Comparison of ENCODE assay signal across 9 cellular contexts in genomic region chr2:88059979-88060906, GRCh38. TPM values are rescaled to one million over a fixed set of nuclear protein-coding genes. Genes with fewer than 3 reads are reported as not detected.
DNase-seq lines count a peak whose midpoint lies in the region; ATAC-seq and TF ChIP-seq lines count a peak whose summit lies in the region.
"Had no signal": no experiment of that assay in that cellular context is flagged by ENCODE, and none has a peak within 500 bp of the region (broad histone marks: within the 10 kb centered on the region; RNA-seq: fewer than 3 reads in every experiment).

No MANE protein-coding gene starts in this region.

- H3K4me3 ChIP-seq in AG04450 (ENCODE audit: low read depth, low read length) (no peak overlapping the region), sigmoid colon (no peak overlapping the region)

- H3K36me3 Mint-ChIP-seq in glutamatergic neuron (ENCODE audit: unreplicated experiment), result no peaks in the 10 kb centered on the region
- H3K36me3 Mint-ChIP-seq in stimulated activated memory B cell treated with anti-CD40 and anti-IgM and Interleukin-4, amounts not matched to agents 10 μg/mL and 1 μg/mL and 100 μg/mL, for 72 hours, result peaks cover 2% of the 10 kb centered on the region

- H3K27ac Mint-ChIP-seq in glutamatergic neuron (ENCODE audit: unreplicated experiment), result no peak overlapping the region
- H3K27ac Mint-ChIP-seq in stimulated activated memory B cell treated with anti-CD40 and anti-IgM and Interleukin-4, amounts not matched to agents 10 μg/mL and 1 μg/mL and 100 μg/mL, for 72 hours, result no peak overlapping the region

- peaks cover 5% of the 10 kb centered on the region for H3K4me1 Mint-ChIP-seq in glutamatergic neuron (ENCODE audit: low read depth, unreplicated experiment)
- peaks cover 13% of the 10 kb centered on the region for H3K4me1 Mint-ChIP-seq in stimulated activated memory B cell treated with anti-CD40 and anti-IgM and Interleukin-4, amounts not matched to agents 10 μg/mL and 1 μg/mL and 100 μg/mL, for 72 hours

- POLR2A ChIA-PET in AG04450 (lab: Yijun Ruan, JAX) (interaction anchor here (0.7 kb wide), 1 partner anchor 31 kb away, joined by 4 read pairs; no protein-coding TSS in a partner anchor), GM10248 (lab: Yijun Ruan, JAX) (no interaction called here)

- H3K4me3 Mint-ChIP-seq in glutamatergic neuron (ENCODE audit: unreplicated experiment), result no peak overlapping the region
- no peak overlapping the region for H3K4me3 Mint-ChIP-seq in stimulated activated memory B cell treated with anti-CD40 and anti-IgM and Interleukin-4, amounts not matched to agents 10 μg/mL and 1 μg/mL and 100 μg/mL, for 72 hours

- intact Hi-C loops in sigmoid colon (cut with DNase I), result loop anchor here (1.0 to 5.0 kb wide), 2 partner anchors 100 to 567 kb away; partner anchors contain the start of gene EIF2AK3

- WGBS in sigmoid colon, 2 donors, result 36 to 60% methylated on average over 5 of the region's 5 CpGs

- no peak for DNase-seq in AG04450 (ENCODE audit: low read depth, low spot score)
- peak; percentile 66 for DNase-seq in GM10248 (ENCODE audit: extremely low spot score)
- peak; percentile 23 for DNase-seq in NCI-H2196 treated with DMSO at 0.1 percent for 48 hours (lab: John Stamatoyannopoulos, UW; ENCODE audit: unreplicated experiment)
- DNase-seq in activated CD4-positive, alpha-beta T cell treated with anti-CD3 and anti-CD28 coated beads, Interleukin-2, amount 50 U/mL, for 4 hours, result peak; percentile 17 to 27
- DNase-seq in glutamatergic neuron, result no peak
- no peak for DNase-seq in sigmoid colon

- CTCF ChIA-PET in AG04450 (lab: Charles Lee), result interaction anchor here (0.5 to 4.6 kb wide), 44 partner anchors 9 to 1270 kb away, joined by 3 to 139 read pairs (median 5); partner anchors contain the start of genes CD8A, RNU2-63P and THNSL2
- CTCF ChIA-PET in GM10248 (lab: Yijun Ruan, JAX), result interaction anchor here (0.6 to 5.0 kb wide), 49 partner anchors 9 to 612 kb away, joined by 3 to 111 read pairs (median 5); partner anchors contain the start of genes RNU2-63P and THNSL2

- H3K27ac ChIP-seq in AG04450 (ENCODE audit: low read depth, low read length), result no peak overlapping the region
- no peak overlapping the region for H3K27ac ChIP-seq in sigmoid colon

- peaks cover 5% of the 10 kb centered on the region for H3K27me3 Mint-ChIP-seq in glutamatergic neuron (ENCODE audit: unreplicated experiment)
- no peaks in the 10 kb centered on the region for H3K27me3 Mint-ChIP-seq in stimulated activated memory B cell treated with anti-CD40 and anti-IgM and Interleukin-4, amounts not matched to agents 10 μg/mL and 1 μg/mL and 100 μg/mL, for 72 hours

- ATAC-seq in HG02885 (IDR thresholded peaks at IDR 0.05; ENCODE audit: poor library complexity, unreplicated experiment), result peak; percentile 41
- no peak for ATAC-seq in stimulated activated memory B cell treated with anti-CD40 and anti-IgM and Interleukin-4, amounts not matched to agents 10 μg/mL and 1 μg/mL and 100 μg/mL, for 72 hours

- no peaks in the 10 kb centered on the region for H3K36me3 ChIP-seq in sigmoid colon

- no peaks in the 10 kb centered on the region for H3K9me3 Mint-ChIP-seq in glutamatergic neuron (ENCODE audit: unreplicated experiment)
- no peaks in the 10 kb centered on the region for H3K9me3 Mint-ChIP-seq in stimulated activated memory B cell treated with anti-CD40 and anti-IgM and Interleukin-4, amounts not matched to agents 10 μg/mL and 1 μg/mL and 100 μg/mL, for 72 hours

- H3K27me3 ChIP-seq in AG04450 (ENCODE audit: control insufficient read depth, insufficient read depth, low read length), result peaks cover 4% of the 10 kb centered on the region
- no peaks in the 10 kb centered on the region for H3K27me3 ChIP-seq in sigmoid colon

- peaks cover 0 to 18% (median 3%) of the 10 kb centered on the region in 4 donors for H3K4me1 ChIP-seq in sigmoid colon

- H3K9me3 ChIP-seq in AG04450 (ENCODE audit: control insufficient read depth, insufficient read depth, low read length), result no peaks in the 10 kb centered on the region
- H3K9me3 ChIP-seq in sigmoid colon, result no peaks in the 10 kb centered on the region

- TF ChIP-seq CTCF in AG04450 (IDR thresholded peaks at IDR 0.05; ENCODE audit: low read depth, low read length), result peak; percentile 84
- peak; percentile 72 for TF ChIP-seq CTCF in GM10248 (IDR thresholded peaks at IDR 0.05; ENCODE audit: control extremely low read depth, extremely low read depth, low read depth, missing control alignments)
- peak; percentile 75 for TF ChIP-seq CTCF in glutamatergic neuron (IDR thresholded peaks at IDR 0.05; ENCODE audit: partially characterized antibody, unreplicated experiment)
- peak; percentile 34 to 78 (median 70) for TF ChIP-seq CTCF in sigmoid colon (IDR thresholded peaks at IDR 0.05)

- no peak for TF ChIP-seq EP300 in sigmoid colon (IDR thresholded peaks at IDR 0.05)

- TF ChIP-seq POLR2A in sigmoid colon (IDR thresholded peaks at IDR 0.05), result no peak

RNA-seq across cellular contexts. Expression of gene KRCC1, which starts 4.7 kb away (rescaled TPM):
- polyA plus RNA-seq in AG04450 (2011; rRNA removed) (26.7 and 42.6 TPM in 2 replicates), sigmoid colon (100 to 1,000 TPM in 1 of 3 donors, 10 to 100 TPM in 2; 42.1 to 129 (median 79.9) TPM)
- polyA minus RNA-seq in AG04450 (2011; rRNA and poly(A)+ RNA removed), result 5.4 and 10.4 TPM in 2 replicates
- total RNA-seq in glutamatergic neuron (ENCODE audit: unreplicated experiment) (8.0 TPM), sigmoid colon (10 to 100 TPM; 27.7 to 48.2 (median 38.4) TPM)

RNA-seq across cellular contexts. Expression of gene SMYD1, which starts 7.4 kb away (rescaled TPM):
- polyA plus RNA-seq in AG04450 (2011; rRNA removed) (not detected in 2 replicates), sigmoid colon (1 to 10 TPM in 1 of 3 donors, under 1 TPM in 1, not detected in 1; under 0.01 to 1.1 TPM)
- polyA minus RNA-seq in AG04450 (2011; rRNA and poly(A)+ RNA removed), result not detected in 2 replicates
- total RNA-seq in glutamatergic neuron (ENCODE audit: unreplicated experiment) (0.25 TPM), sigmoid colon (10 to 100 TPM in 3 of 4 donors, 1 to 10 TPM in 1; 8.6 to 45.7 (median 32.8) TPM)

RNA-seq across cellular contexts. Expression of gene RNU2-63P, which starts 43.9 kb away (rescaled TPM):
- polyA plus RNA-seq in AG04450 (2011; rRNA removed), result not detected in 2 replicates
- polyA minus RNA-seq in AG04450 (2011; rRNA and poly(A)+ RNA removed), result 207 and 388 TPM in 2 replicates
- 8.2 TPM for total RNA-seq in glutamatergic neuron (ENCODE audit: unreplicated experiment)
- not detected for total RNA-seq in sigmoid colon
- not detected for polyA plus RNA-seq in sigmoid colon
- total RNA-seq: urinary bladder had no signal
- polyA plus RNA-seq: urinary bladder had no signal

Comparison
In these comparisons a context has a peak if more than half of its experiments do, and no peak if none do; other contexts are left out.
1. DNase-seq: peak in GM10248 (single experiment), NCI-H2196 treated with DMSO at 0.1 percent for 48 hours (single experiment) and activated CD4-positive, alpha-beta T cell treated with anti-CD3 and anti-CD28 coated beads, Interleukin-2, amount 50 U/mL, for 4 hours (2 of 2); none in AG04450 (single experiment), glutamatergic neuron (single experiment) and sigmoid colon (single experiment).
2. Peak in every context shown above with its lines, with median percentiles within 50 percentile points of each other: CTCF ChIP-seq.